ENCODE assay signal across 1 cellular context in genomic region chr9:19787672-19788071, GRCh38.
TF ChIP-seq lines count a peak whose summit lies in the region.

No MANE protein-coding gene starts in this region.

TF ChIP-seq in GM23338, 12 proteins besides CTCF, POLR2A, EP300 and RAD21 (continued from another document):
- TF ChIP-seq, protein P1, sequence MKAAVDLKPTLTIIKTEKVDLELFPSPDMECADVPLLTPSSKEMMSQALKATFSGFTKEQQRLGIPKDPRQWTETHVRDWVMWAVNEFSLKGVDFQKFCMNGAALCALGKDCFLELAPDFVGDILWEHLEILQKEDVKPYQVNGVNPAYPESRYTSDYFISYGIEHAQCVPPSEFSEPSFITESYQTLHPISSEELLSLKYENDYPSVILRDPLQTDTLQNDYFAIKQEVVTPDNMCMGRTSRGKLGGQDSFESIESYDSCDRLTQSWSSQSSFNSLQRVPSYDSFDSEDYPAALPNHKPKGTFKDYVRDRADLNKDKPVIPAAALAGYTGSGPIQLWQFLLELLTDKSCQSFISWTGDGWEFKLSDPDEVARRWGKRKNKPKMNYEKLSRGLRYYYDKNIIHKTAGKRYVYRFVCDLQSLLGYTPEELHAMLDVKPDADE (IDR thresholded peaks at IDR 0.05): no peak
- TF ChIP-seq EZH2phosphoT487 (IDR thresholded peaks at IDR 0.05; ENCODE audit: unreplicated experiment): no peak
- TF ChIP-seq NANOG (IDR thresholded peaks at IDR 0.05; ENCODE audit: borderline replicate concordance): no peak
- TF ChIP-seq REST (IDR thresholded peaks at IDR 0.05; ENCODE audit: unreplicated experiment): no peak
- no peak for TF ChIP-seq EZH2 (IDR thresholded peaks at IDR 0.05; ENCODE audit: low read depth, unreplicated experiment)
